In the genomic region with DNA sequence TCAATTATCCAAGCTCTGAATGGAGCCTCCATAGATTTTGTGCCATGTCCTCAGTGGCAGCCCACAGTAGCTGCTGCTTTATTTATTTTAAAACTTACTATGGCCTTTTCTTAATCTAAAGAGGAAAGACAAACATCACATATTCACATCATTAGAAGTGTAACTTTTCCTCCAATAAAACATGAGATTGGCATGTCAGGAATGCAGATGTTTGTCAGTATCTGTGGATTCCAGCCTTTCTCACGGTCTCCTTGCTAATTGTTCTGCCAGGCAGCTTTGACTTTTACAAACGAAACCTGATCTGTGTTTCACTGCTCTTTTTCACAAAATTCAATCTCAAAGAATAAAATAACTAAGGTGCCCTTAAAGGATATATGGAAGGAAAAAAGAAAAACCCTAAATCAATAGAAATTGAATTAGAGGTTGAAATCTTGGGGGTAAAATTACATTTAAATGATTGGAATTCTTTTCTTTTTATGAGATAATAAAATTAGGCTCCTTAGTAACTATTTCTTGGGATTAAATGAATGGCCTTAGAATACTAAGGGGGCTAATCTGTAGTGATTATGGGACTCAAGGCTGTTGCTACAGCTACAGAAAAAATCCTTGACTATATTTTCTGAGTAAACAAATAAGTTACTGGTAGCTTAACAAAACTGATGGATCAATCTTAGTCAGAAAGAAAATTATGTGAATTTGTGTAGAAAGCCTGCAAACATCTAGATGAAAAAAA, we compare ENCODE assay signal across 15 cellular contexts.
A peak's percentile ranks its signal among the peaks of the same experiment; 100 is the strongest.
DNase-seq lines count a peak whose midpoint lies in the region; TF ChIP-seq lines count a peak whose summit lies in the region.
"Had no signal": no experiment of that assay in that cellular context is flagged by ENCODE, and none has a peak within 500 bp of the region (broad histone marks: within the 10 kb centered on the region; RNA-seq: fewer than 3 reads in every experiment).

No MANE protein-coding gene starts in this region.

- no peaks in the 10 kb centered on the region for H3K9me2 ChIP-seq in GM23248 (ENCODE audit: insufficient read depth)
- no peaks in the 10 kb centered on the region for H3K9me2 ChIP-seq in PC-9 (ENCODE audit: insufficient read depth)

- H3K4me1 ChIP-seq in GM23248 (ENCODE audit: insufficient read depth) (peaks cover 11% of the 10 kb centered on the region), PC-9 (replicated peaks; ENCODE audit: insufficient read depth) (peaks cover 17% of the 10 kb centered on the region; the same call in 1 of the 2 replicates), smooth muscle cell (ENCODE audit: low read depth) (no peaks in the 10 kb centered on the region)

- H3K4me3 ChIP-seq in GM23248 (no peak overlapping the region), PC-9 (no peak overlapping the region), smooth muscle cell (no peak overlapping the region)

- WGBS in GM23248 (ENCODE audit: low coverage in 1 of 2, low lambda C conversion rate in 2 of 2, missing lambda C conversion rate in 2 of 2), 2 experiments, result 2 to 17% methylated on average over 2 of the region's 2 CpGs
- WGBS in smooth muscle cell (ENCODE audit: low lambda C conversion rate), result 24% methylated on average over 2 of the region's 2 CpGs

- H3K79me2 ChIP-seq in GM23248 (ENCODE audit: insufficient read depth), result no peaks in the 10 kb centered on the region
- H3K79me2 ChIP-seq in PC-9 (ENCODE audit: low read depth), result no peaks in the 10 kb centered on the region
- H3K79me2 ChIP-seq in smooth muscle cell (ENCODE audit: low read depth), result no peaks in the 10 kb centered on the region

- H3K9me3 Mint-ChIP-seq in progenitor cell of endocrine pancreas (ENCODE audit: low read depth), result peaks cover 16% of the 10 kb centered on the region
- peaks cover 4% of the 10 kb centered on the region for H3K9me3 Mint-ChIP-seq in T-helper 2 cell treated with Interferon-gamma antibody and Interleukin-4, amounts not matched to agents 5 μg/mL and 100 μg/mL, for 36 hours
- H3K9me3 Mint-ChIP-seq: CD4-positive, alpha-beta memory T cell had no signal

- no peak overlapping the region for H2AFZ ChIP-seq in GM23248
- H2AFZ ChIP-seq in PC-9, result no peak overlapping the region
- no peak overlapping the region for H2AFZ ChIP-seq in smooth muscle cell (ENCODE audit: low read depth)

- in situ Hi-C loops in GM23248 (cut with MboI), result no loop called here

- H3K4me2 ChIP-seq in GM23248 (ENCODE audit: unreplicated experiment) (no peak overlapping the region), PC-9 (peak overlapping the region; percentile 13; the same call in 1 of the 2 replicates), smooth muscle cell (no peak overlapping the region)

- no peaks in the 10 kb centered on the region for H3K27me3 Mint-ChIP-seq in progenitor cell of endocrine pancreas
- no peaks in the 10 kb centered on the region for H3K27me3 Mint-ChIP-seq in T-helper 2 cell treated with Interferon-gamma antibody and Interleukin-4, amounts not matched to agents 5 μg/mL and 100 μg/mL, for 36 hours (ENCODE audit: low read depth)
- H3K27me3 Mint-ChIP-seq: brain had no signal

- H4K20me1 ChIP-seq in GM23248 (ENCODE audit: insufficient read depth) (no peaks in the 10 kb centered on the region), PC-9 (ENCODE audit: insufficient read depth) (no peaks in the 10 kb centered on the region), smooth muscle cell (ENCODE audit: low read depth) (no peaks in the 10 kb centered on the region)

- peak overlapping the region; percentile 20 for H3K4me3 Mint-ChIP-seq in progenitor cell of endocrine pancreas (ENCODE audit: low read depth)
- no peak overlapping the region for H3K4me3 Mint-ChIP-seq in T-helper 2 cell treated with Interferon-gamma antibody and Interleukin-4, amounts not matched to agents 5 μg/mL and 100 μg/mL, for 36 hours
- H3K4me3 Mint-ChIP-seq: brain; CD4-positive, alpha-beta memory T cell had no signal

- DNase-seq in GM23248 (peak; percentile 25), PC-9 (peak; percentile 26 to 72), foreskin melanocyte (peak; percentile 22), progenitor cell of endocrine pancreas (ENCODE audit: low spot score, unreplicated experiment) (no peak), HEK293T (ENCODE audit: extremely low spot score) (no peak), NCI-H748 (lab: John Stamatoyannopoulos, UW; ENCODE audit: unreplicated experiment) (no peak), smooth muscle cell (lab: John Stamatoyannopoulos, UW; ENCODE audit: unreplicated experiment) (no peak)
- DNase-seq in T-helper 2 cell treated with Interferon-gamma antibody and Interleukin-4, amounts not matched to agents 5 μg/mL and 100 μg/mL, for 36 hours (ENCODE audit: low spot score), result no peak
- DNase-seq: activated effector memory CD4-positive, alpha-beta T cell treated with Interleukin-2 at 50 U/mL for 16 hours; CD4-positive, alpha-beta memory T cell; effector memory CD4-positive, alpha-beta T cell; left ventricle myocardium superior; NCI-H1092 treated with DMSO at 0.1 percent for 48 hours; NCI-H510A had no signal

- no peaks in the 10 kb centered on the region for H3F3A ChIP-seq in GM23248 (ENCODE audit: insufficient read depth)
- H3F3A ChIP-seq in PC-9 (ENCODE audit: insufficient read depth, low read depth), result 0 out of 2 replicates have a peak, but pooled peaks cover 4% of the 10 kb centered on the region
- H3F3A ChIP-seq in smooth muscle cell (ENCODE audit: low read depth), result no peaks in the 10 kb centered on the region

- H3K27ac Mint-ChIP-seq in progenitor cell of endocrine pancreas, result peak overlapping the region; percentile 97
- no peak overlapping the region for H3K27ac Mint-ChIP-seq in T-helper 2 cell treated with Interferon-gamma antibody and Interleukin-4, amounts not matched to agents 5 μg/mL and 100 μg/mL, for 36 hours
- H3K27ac Mint-ChIP-seq: CD4-positive, alpha-beta memory T cell had no signal

- H3K9me3 ChIP-seq in GM23248 (ENCODE audit: low read depth) (no peaks in the 10 kb centered on the region), PC-9 (ENCODE audit: insufficient read depth, low read depth) (no peaks in the 10 kb centered on the region), smooth muscle cell (replicated peaks; ENCODE audit: low read depth) (no peaks in the 10 kb centered on the region)

- H3K9ac ChIP-seq in GM23248 (no peak overlapping the region), smooth muscle cell (ENCODE audit: low read depth) (no peak overlapping the region)

- H3K4me1 Mint-ChIP-seq in progenitor cell of endocrine pancreas (ENCODE audit: low read depth), result peaks cover 24% of the 10 kb centered on the region
- H3K4me1 Mint-ChIP-seq in T-helper 2 cell treated with Interferon-gamma antibody and Interleukin-4, amounts not matched to agents 5 μg/mL and 100 μg/mL, for 36 hours (ENCODE audit: low read depth), result no peaks in the 10 kb centered on the region

- H3K36me3 ChIP-seq in GM23248 (ENCODE audit: low read depth) (no peaks in the 10 kb centered on the region), PC-9 (ENCODE audit: low read depth) (no peaks in the 10 kb centered on the region), smooth muscle cell (ENCODE audit: low read depth) (no peaks in the 10 kb centered on the region)

- CTCF ChIA-PET in PC-9 (lab: Charles Lee) (interaction anchor here (1.3 kb wide), 1 partner anchor 337 kb away, joined by 7 read pairs; no protein-coding TSS in a partner anchor), HEK293T (lab: Yijun Ruan, JAX) (interaction anchor here (0.8 kb wide), 1 partner anchor 9 kb away, joined by 3 read pairs; no protein-coding TSS in a partner anchor)

- H3K27ac ChIP-seq in GM23248 (no peak overlapping the region), PC-9 (peak overlapping the region; percentile 42), smooth muscle cell (ENCODE audit: low read depth) (no peak overlapping the region)

- TF ChIP-seq CTCF in PC-9 (conservative IDR thresholded peaks at IDR 0.05), result no peak
- TF ChIP-seq CTCF in progenitor cell of endocrine pancreas (IDR thresholded peaks at IDR 0.05; ENCODE audit: unreplicated experiment), result no peak
- TF ChIP-seq CTCF in smooth muscle cell (IDR thresholded peaks at IDR 0.05; ENCODE audit: borderline replicate concordance, insufficient read depth, poor library complexity, severe bottlenecking), result no peak

- H3K36me3 Mint-ChIP-seq in progenitor cell of endocrine pancreas (ENCODE audit: insufficient read depth), result no peaks in the 10 kb centered on the region
- H3K36me3 Mint-ChIP-seq in T-helper 2 cell treated with Interferon-gamma antibody and Interleukin-4, amounts not matched to agents 5 μg/mL and 100 μg/mL, for 36 hours (ENCODE audit: low read depth), result no peaks in the 10 kb centered on the region
- H3K36me3 Mint-ChIP-seq: brain; CD4-positive, alpha-beta memory T cell had no signal

- H3K27me3 ChIP-seq in GM23248 (replicated peaks; ENCODE audit: insufficient read depth) (no peaks in the 10 kb centered on the region), PC-9 (ENCODE audit: insufficient read depth, low read depth) (no peaks in the 10 kb centered on the region), smooth muscle cell (ENCODE audit: low read depth) (no peaks in the 10 kb centered on the region)

- intact Hi-C loops in PC-9 (cut with micrococcal nuclease; ENCODE audit: unreplicated experiment), result no loop called here

- POLR2A ChIA-PET in PC-9 (lab: Charles Lee; ENCODE audit: unreplicated experiment), result no interaction called here
- POLR2A ChIA-PET in HEK293T (lab: Yijun Ruan, JAX), result no interaction called here

- BruUV-seq in PC-9 (replicated peaks; lab: Mats Ljungman, UMichigan), result no TSS peak

TF ChIP-seq in HEK293T, 16 proteins besides CTCF, POLR2A, EP300 and RAD21 (continues in another document):
- TF ChIP-seq HDGF (IDR thresholded peaks at IDR 0.05; ENCODE audit: borderline replicate concordance) (no peak), LEF1 (IDR thresholded peaks at IDR 0.05; ENCODE audit: borderline replicate concordance) (no peak), ELF4 (IDR thresholded peaks at IDR 0.05) (no peak), FOXM1 (IDR thresholded peaks at IDR 0.05; ENCODE audit: borderline replicate concordance) (no peak), PKNOX1 (IDR thresholded peaks at IDR 0.05) (no peak), ARNT (IDR thresholded peaks at IDR 0.05) (no peak), NFRKB (IDR thresholded peaks at IDR 0.05) (no peak), CTBP1 (IDR thresholded peaks at IDR 0.05; ENCODE audit: borderline replicate concordance) (no peak), SP1 (IDR thresholded peaks at IDR 0.05) (no peak), FOXA1 (IDR thresholded peaks at IDR 0.05) (no peak), SUZ12 (IDR thresholded peaks at IDR 0.05) (no peak), TARDBP (IDR thresholded peaks at IDR 0.05) (no peak), L3MBTL2 (conservative IDR thresholded peaks at IDR 0.05) (no peak)

Comparison
In these comparisons a context has a peak if more than half of its experiments do, and no peak if none do; other contexts are left out.
1. DNase-seq: peak in GM23248 (single experiment), PC-9 (2 of 2) and foreskin melanocyte (single experiment); none in progenitor cell of endocrine pancreas (single experiment), HEK293T (single experiment), NCI-H748 (single experiment), T-helper 2 cell treated with Interferon-gamma antibody and Interleukin-4, amounts not matched to agents 5 μg/mL and 100 μg/mL, for 36 hours (single experiment) and smooth muscle cell (single experiment).